1 cellular context compared by ENCODE assay signal in genomic region chr22:19966908-19967750, GRCh38.
TF ChIP-seq lines count a peak whose summit lies in the region.

No MANE protein-coding gene starts in this region.

TF ChIP-seq in WTC11, 78 proteins besides CTCF, POLR2A, EP300 and RAD21 (continued from another document):
- no peak for TF ChIP-seq ZBTB43 (CRISPR knock-in tag; IDR thresholded peaks at IDR 0.05)
- TF ChIP-seq USF1 (CRISPR knock-in tag; IDR thresholded peaks at IDR 0.05) = no peak
- no peak for TF ChIP-seq PREB (CRISPR knock-in tag; IDR thresholded peaks at IDR 0.05; ENCODE audit: borderline replicate concordance)
